1 cellular context compared by ENCODE assay signal in genomic region chr17:27091043-27091497, GRCh38.
TF ChIP-seq lines count a peak whose summit lies in the region.

No MANE protein-coding gene starts in this region.

TF ChIP-seq in K562, 482 proteins besides CTCF, POLR2A, EP300 and RAD21 (continued from another document and continues in another):
- TF ChIP-seq, protein P1, sequence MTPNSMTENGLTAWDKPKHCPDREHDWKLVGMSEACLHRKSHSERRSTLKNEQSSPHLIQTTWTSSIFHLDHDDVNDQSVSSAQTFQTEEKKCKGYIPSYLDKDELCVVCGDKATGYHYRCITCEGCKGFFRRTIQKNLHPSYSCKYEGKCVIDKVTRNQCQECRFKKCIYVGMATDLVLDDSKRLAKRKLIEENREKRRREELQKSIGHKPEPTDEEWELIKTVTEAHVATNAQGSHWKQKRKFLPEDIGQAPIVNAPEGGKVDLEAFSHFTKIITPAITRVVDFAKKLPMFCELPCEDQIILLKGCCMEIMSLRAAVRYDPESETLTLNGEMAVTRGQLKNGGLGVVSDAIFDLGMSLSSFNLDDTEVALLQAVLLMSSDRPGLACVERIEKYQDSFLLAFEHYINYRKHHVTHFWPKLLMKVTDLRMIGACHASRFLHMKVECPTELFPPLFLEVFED (CRISPR knock-in tag; conservative IDR thresholded peaks at IDR 0.05) = no peak
- TF ChIP-seq POLR2G (IDR thresholded peaks at IDR 0.05; ENCODE audit: low read depth, low read length) = peak; percentile 23
- TF ChIP-seq STAT5B (CRISPR knock-in tag; IDR thresholded peaks at IDR 0.05) = no peak
- peak; percentile 99 for TF ChIP-seq ZC3H4 (CRISPR knock-in tag; IDR thresholded peaks at IDR 0.05; ENCODE audit: borderline replicate concordance)
- TF ChIP-seq CUX1 (CRISPR knock-in tag; IDR thresholded peaks at IDR 0.05) = no peak
- no peak for TF ChIP-seq RHOXF2B (CRISPR knock-in tag; conservative IDR thresholded peaks at IDR 0.05)
- no peak for TF ChIP-seq GTF2A2 (tag; IDR thresholded peaks at IDR 0.05)
- peak; percentile 17; the same call in 1 of the 2 replicates for TF ChIP-seq GABPB1 (CRISPR knock-in tag; IDR thresholded peaks at IDR 0.05)
- TF ChIP-seq RBM25 (IDR thresholded peaks at IDR 0.05; ENCODE audit: low read depth, low read length, severe bottlenecking) = no peak
- no peak for TF ChIP-seq MAFG (tag; conservative IDR thresholded peaks at IDR 0.05)
- TF ChIP-seq ZNF311 (CRISPR knock-in tag; IDR thresholded peaks at IDR 0.05) = no peak
- no peak for TF ChIP-seq KLF6 (CRISPR knock-in tag; IDR thresholded peaks at IDR 0.05; ENCODE audit: borderline replicate concordance)
- no peak for TF ChIP-seq ZFP30 (CRISPR knock-in tag; IDR thresholded peaks at IDR 0.05; ENCODE audit: borderline replicate concordance)
- TF ChIP-seq FOXK2 (conservative IDR thresholded peaks at IDR 0.05 in 1 of 2, IDR thresholded peaks at IDR 0.05 in 1 of 2; ENCODE audit: low read depth in 2 of 2) = no peak
- no peak for TF ChIP-seq MXD1 (CRISPR knock-in tag; IDR thresholded peaks at IDR 0.05; ENCODE audit: borderline replicate concordance, poor library complexity, severe bottlenecking)
- TF ChIP-seq, protein P2, sequence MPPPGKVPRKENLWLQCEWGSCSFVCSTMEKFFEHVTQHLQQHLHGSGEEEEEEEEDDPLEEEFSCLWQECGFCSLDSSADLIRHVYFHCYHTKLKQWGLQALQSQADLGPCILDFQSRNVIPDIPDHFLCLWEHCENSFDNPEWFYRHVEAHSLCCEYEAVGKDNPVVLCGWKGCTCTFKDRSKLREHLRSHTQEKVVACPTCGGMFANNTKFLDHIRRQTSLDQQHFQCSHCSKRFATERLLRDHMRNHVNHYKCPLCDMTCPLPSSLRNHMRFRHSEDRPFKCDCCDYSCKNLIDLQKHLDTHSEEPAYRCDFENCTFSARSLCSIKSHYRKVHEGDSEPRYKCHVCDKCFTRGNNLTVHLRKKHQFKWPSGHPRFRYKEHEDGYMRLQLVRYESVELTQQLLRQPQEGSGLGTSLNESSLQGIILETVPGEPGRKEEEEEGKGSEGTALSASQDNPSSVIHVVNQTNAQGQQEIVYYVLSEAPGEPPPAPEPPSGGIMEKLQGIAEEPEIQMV (tag; conservative IDR thresholded peaks at IDR 0.05; ENCODE audit: low read depth) = no peak
- no peak for TF ChIP-seq XRCC3 (IDR thresholded peaks at IDR 0.05)
- no peak for TF ChIP-seq LCOR (CRISPR knock-in tag; IDR thresholded peaks at IDR 0.05)
- peak; percentile 59; the same call in 1 of the 2 replicates for TF ChIP-seq FOXK1 (CRISPR knock-in tag; IDR thresholded peaks at IDR 0.05; ENCODE audit: borderline replicate concordance)
- no peak for TF ChIP-seq SREBF1 (IDR thresholded peaks at IDR 0.05; ENCODE audit: borderline replicate concordance, low read depth, low read length)
- TF ChIP-seq ZBTB2 (IDR thresholded peaks at IDR 0.05) = no peak
- TF ChIP-seq RAD51 (IDR thresholded peaks at IDR 0.05; ENCODE audit: borderline replicate concordance, low read depth) = no peak
- no peak for TF ChIP-seq NFE2L1 (tag; IDR thresholded peaks at IDR 0.05; ENCODE audit: borderline replicate concordance, low read depth)
- TF ChIP-seq PTTG1 (tag; IDR thresholded peaks at IDR 0.05; ENCODE audit: low read depth) = no peak
- no peak for TF ChIP-seq ZNF280A (IDR thresholded peaks at IDR 0.05; ENCODE audit: low read depth, partially characterized antibody)
- TF ChIP-seq, protein P3, sequence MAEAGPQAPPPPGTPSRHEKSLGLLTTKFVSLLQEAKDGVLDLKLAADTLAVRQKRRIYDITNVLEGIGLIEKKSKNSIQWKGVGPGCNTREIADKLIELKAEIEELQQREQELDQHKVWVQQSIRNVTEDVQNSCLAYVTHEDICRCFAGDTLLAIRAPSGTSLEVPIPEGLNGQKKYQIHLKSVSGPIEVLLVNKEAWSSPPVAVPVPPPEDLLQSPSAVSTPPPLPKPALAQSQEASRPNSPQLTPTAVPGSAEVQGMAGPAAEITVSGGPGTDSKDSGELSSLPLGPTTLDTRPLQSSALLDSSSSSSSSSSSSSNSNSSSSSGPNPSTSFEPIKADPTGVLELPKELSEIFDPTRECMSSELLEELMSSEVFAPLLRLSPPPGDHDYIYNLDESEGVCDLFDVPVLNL (CRISPR knock-in tag; IDR thresholded peaks at IDR 0.05; ENCODE audit: low read depth) = peak; percentile 28; the same call in 1 of the 2 replicates
- TF ChIP-seq PML (IDR thresholded peaks at IDR 0.05; ENCODE audit: low read length) = no peak
- TF ChIP-seq, protein P4, sequence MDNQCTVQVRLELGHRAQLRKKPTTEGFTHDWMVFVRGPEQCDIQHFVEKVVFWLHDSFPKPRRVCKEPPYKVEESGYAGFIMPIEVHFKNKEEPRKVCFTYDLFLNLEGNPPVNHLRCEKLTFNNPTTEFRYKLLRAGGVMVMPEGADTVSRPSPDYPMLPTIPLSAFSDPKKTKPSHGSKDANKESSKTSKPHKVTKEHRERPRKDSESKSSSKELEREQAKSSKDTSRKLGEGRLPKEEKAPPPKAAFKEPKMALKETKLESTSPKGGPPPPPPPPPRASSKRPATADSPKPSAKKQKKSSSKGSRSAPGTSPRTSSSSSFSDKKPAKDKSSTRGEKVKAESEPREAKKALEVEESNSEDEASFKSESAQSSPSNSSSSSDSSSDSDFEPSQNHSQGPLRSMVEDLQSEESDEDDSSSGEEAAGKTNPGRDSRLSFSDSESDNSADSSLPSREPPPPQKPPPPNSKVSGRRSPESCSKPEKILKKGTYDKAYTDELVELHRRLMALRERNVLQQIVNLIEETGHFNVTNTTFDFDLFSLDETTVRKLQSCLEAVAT (IDR thresholded peaks at IDR 0.05) = peak in 1 of 2 experiments; percentile 63; a peak in 2 of 4 replicates
- TF ChIP-seq PHF20 (IDR thresholded peaks at IDR 0.05; ENCODE audit: partially characterized antibody) = no peak
- no peak for TF ChIP-seq PHB (CRISPR knock-in tag; IDR thresholded peaks at IDR 0.05)
- no peak for TF ChIP-seq WHSC1 (IDR thresholded peaks at IDR 0.05; ENCODE audit: low read length)
- TF ChIP-seq HDGF (IDR thresholded peaks at IDR 0.05) = peak; percentile 45; the same call in 1 of the 2 replicates
- TF ChIP-seq PHTF2 (CRISPR knock-in tag; IDR thresholded peaks at IDR 0.05) = no peak
- TF ChIP-seq, protein P5, sequence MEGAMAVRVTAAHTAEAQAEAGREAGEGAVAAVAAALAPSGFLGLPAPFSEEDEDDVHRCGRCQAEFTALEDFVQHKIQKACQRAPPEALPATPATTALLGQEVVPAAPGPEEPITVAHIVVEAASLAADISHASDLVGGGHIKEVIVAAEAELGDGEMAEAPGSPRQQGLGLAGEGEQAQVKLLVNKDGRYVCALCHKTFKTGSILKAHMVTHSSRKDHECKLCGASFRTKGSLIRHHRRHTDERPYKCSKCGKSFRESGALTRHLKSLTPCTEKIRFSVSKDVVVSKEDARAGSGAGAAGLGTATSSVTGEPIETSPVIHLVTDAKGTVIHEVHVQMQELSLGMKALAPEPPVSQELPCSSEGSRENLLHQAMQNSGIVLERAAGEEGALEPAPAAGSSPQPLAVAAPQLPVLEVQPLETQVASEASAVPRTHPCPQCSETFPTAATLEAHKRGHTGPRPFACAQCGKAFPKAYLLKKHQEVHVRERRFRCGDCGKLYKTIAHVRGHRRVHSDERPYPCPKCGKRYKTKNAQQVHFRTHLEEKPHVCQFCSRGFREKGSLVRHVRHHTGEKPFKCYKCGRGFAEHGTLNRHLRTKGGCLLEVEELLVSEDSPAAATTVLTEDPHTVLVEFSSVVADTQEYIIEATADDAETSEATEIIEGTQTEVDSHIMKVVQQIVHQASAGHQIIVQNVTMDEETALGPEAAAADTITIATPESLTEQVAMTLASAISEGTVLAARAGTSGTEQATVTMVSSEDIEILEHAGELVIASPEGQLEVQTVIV (CRISPR knock-in tag; IDR thresholded peaks at IDR 0.05; ENCODE audit: borderline replicate concordance) = no peak
- TF ChIP-seq SAFB (IDR thresholded peaks at IDR 0.05; ENCODE audit: borderline replicate concordance, low read depth, low read length) = no peak
- no peak for TF ChIP-seq STAT6 (CRISPR knock-in tag; IDR thresholded peaks at IDR 0.05)
- no peak for TF ChIP-seq PYGO2 (tag; IDR thresholded peaks at IDR 0.05)
- TF ChIP-seq MYC (IDR thresholded peaks at IDR 0.05; ENCODE audit: low read depth, low read length) = 0 out of 2 replicates have a peak, but pooled peaks have one; percentile 29
- TF ChIP-seq MYC (CRISPR knock-in tag; IDR thresholded peaks at IDR 0.05; ENCODE audit: borderline replicate concordance, low read depth) = no peak
- peak; percentile 33; the same call in 1 of the 2 replicates for TF ChIP-seq CTBP1 (IDR thresholded peaks at IDR 0.05; ENCODE audit: borderline replicate concordance)
